Comparison of ENCODE assay signal across 10 cellular contexts in the genomic region with DNA sequence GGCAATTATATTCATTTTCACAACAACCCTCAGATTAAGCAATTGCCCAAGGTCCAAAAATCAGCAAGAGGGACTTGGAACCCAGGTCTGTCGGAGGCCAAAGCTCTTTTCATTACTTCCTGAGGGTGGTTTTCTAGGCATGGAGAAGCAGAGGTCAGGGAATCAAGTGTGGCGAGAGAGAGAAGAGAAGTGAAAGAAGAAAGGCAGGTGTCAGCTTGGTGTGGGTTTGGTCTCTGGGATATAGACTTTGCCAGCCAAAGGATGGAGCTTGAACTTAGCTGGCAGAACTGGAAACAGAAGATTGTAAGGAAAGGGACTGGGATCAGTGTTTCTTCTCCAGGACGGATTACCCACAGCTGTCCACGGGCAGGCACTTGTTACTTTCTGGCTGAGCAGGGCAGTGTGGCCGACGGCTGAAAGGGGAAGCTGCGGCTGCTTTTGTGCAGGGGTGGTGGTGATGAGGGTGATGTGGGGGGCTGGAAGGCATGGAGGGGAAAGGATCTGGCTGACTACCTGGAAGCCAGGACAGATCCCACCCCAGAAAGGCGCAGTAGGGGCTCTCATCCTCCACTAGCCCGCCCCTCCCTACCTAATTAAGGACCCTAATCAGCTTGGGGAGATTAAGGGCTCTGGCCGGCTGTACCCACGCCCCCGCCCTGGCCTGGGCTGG. TPM values are rescaled to one million over a fixed set of nuclear protein-coding genes. Genes with fewer than 3 reads are reported as not detected.
DNase-seq lines count a peak whose midpoint lies in the region; ATAC-seq and TF ChIP-seq lines count a peak whose summit lies in the region.
"Had no signal": no experiment of that assay in that cellular context is flagged by ENCODE, and none has a peak within 500 bp of the region (broad histone marks: within the 10 kb centered on the region; RNA-seq: fewer than 3 reads in every experiment).

A gene (plus strand): TSS at position 640 of the 670 bp plus-strand sequence. CDS start 433 bp downstream, outside the sequence.

- intact Hi-C loops in A673 (cut with micrococcal nuclease; ENCODE audit: unreplicated experiment) (no loop called here), ascending aorta (cut with DNase I) (no loop called here), mucosa of descending colon (cut with DNase I, micrococcal nuclease) (no loop called here)

- peak within 1 kb of the TSS; percentile 6 for H3K4me3 Mint-ChIP-seq in GM23338

- peak within 1 kb of the TSS; percentile 81 for H3K4me2 ChIP-seq in GM23338

- no peaks in the 10 kb centered on the region for H3K79me2 ChIP-seq in GM23338 (replicated peaks; ENCODE audit: insufficient read depth)

- H3K4me1 Mint-ChIP-seq in GM23338: peaks cover 10% of the 10 kb centered on the region

- DNase-seq in A673 (ENCODE audit: low spot score) (no peak), GM23338 (ENCODE audit: low spot score) (peak; percentile 15), ascending aorta (ENCODE audit: low spot score in 2 of 2) (no peak), mucosa of descending colon (no peak), cerebellum (ENCODE audit: low spot score) (no peak), GM19238 (ENCODE audit: insufficient read length, low spot score) (no peak)
- DNase-seq in activated naive CD4-positive, alpha-beta T cell treated with anti-CD3 and anti-CD28 coated beads, Interleukin-2, amount 50 U/mL, for 16 hours: no peak
- DNase-seq: NCI-H1694 had no signal

- H3K36me3 ChIP-seq in A673 (ENCODE audit: insufficient read depth, low read length, poor library complexity, severe bottlenecking) (no peaks in the 10 kb centered on the region), GM23338 (ENCODE audit: insufficient read depth) (no peaks in the 10 kb centered on the region), ascending aorta (no peaks in the 10 kb centered on the region), mucosa of descending colon (ENCODE audit: low read depth) (no peaks in the 10 kb centered on the region)

- H3K27ac Mint-ChIP-seq in GM23338: no peak within 1 kb of the TSS

- TF ChIP-seq CTCF in A673 (conservative IDR thresholded peaks at IDR 0.05; ENCODE audit: low read depth, low read length): no peak
- no peak for TF ChIP-seq CTCF in GM23338 (conservative IDR thresholded peaks at IDR 0.05; ENCODE audit: low read depth in 2 of 2)
- TF ChIP-seq CTCF in ascending aorta (IDR thresholded peaks at IDR 0.05): no peak
- TF ChIP-seq CTCF in mucosa of descending colon (IDR thresholded peaks at IDR 0.05): no peak

- H4K20me1 ChIP-seq in GM23338 (replicated peaks; ENCODE audit: insufficient read depth): no peaks in the 10 kb centered on the region; the same call in 1 of the 2 replicates

- peaks cover 58% of the 10 kb centered on the region for H3K27me3 ChIP-seq in A673 (replicated peaks; ENCODE audit: insufficient read depth, low read depth, low read length, poor library complexity)
- peaks cover 71% of the 10 kb centered on the region for H3K27me3 ChIP-seq in GM23338 (ENCODE audit: insufficient read depth)
- peaks cover 14% of the 10 kb centered on the region for H3K27me3 ChIP-seq in ascending aorta

- ATAC-seq in GM23338 (no peak; the same call in 2 of the 3 replicates), mucosa of descending colon (peak; percentile 48), SK-N-SH treated with all-trans-retinoic acid at 6 μM for 48 hours (no peak)

- H3K9me2 ChIP-seq in GM23338 (ENCODE audit: insufficient read depth): no peaks in the 10 kb centered on the region

- POLR2A ChIA-PET in A673 (lab: Charles Lee; ENCODE audit: low non-redundant PET): no interaction called here

- H3K9me3 Mint-ChIP-seq in GM23338: peaks cover 3% of the 10 kb centered on the region; the same call in 1 of the 3 replicates

- H2AFZ ChIP-seq in GM23338: peak within 1 kb of the TSS; percentile 96

- H3K9me3 ChIP-seq in A673 (ENCODE audit: low read depth, low read length, poor library complexity, severe bottlenecking) (no peaks in the 10 kb centered on the region), ascending aorta (no peaks in the 10 kb centered on the region), mucosa of descending colon (no peaks in the 10 kb centered on the region)

- H3K27me3 Mint-ChIP-seq in GM23338 (ENCODE audit: insufficient read depth, low read depth, poor library complexity): peaks cover 33% of the 10 kb centered on the region

- no TSS peak for BruUV-seq in A673 (replicated peaks; lab: Mats Ljungman, UMichigan)

- H3K4me1 ChIP-seq in A673 (ENCODE audit: insufficient read depth, low read length, poor library complexity, severe bottlenecking) (no peaks in the 10 kb centered on the region), GM23338 (ENCODE audit: insufficient read depth) (peaks cover 7% of the 10 kb centered on the region; the same call in 1 of the 2 replicates), ascending aorta (peaks cover 8 to 12% of the 10 kb centered on the region in 2 donors), mucosa of descending colon (ENCODE audit: low read depth) (peaks cover 7% of the 10 kb centered on the region)

- no peaks in the 10 kb centered on the region; the same call in 2 of the 3 replicates for H3K36me3 Mint-ChIP-seq in GM23338 (ENCODE audit: low read depth)

- H3K27ac ChIP-seq in A673 (ENCODE audit: low read depth, low read length, poor library complexity, severe bottlenecking) (no peak within 1 kb of the TSS), GM23338 (ENCODE audit: low read depth) (no peak within 1 kb of the TSS), ascending aorta (no peak within 1 kb of the TSS)

- H3F3A ChIP-seq in GM23338 (replicated peaks; ENCODE audit: low read depth): 0 out of 2 replicates have a peak, but pooled peaks cover 3% of the 10 kb centered on the region

- peak within 1 kb of the TSS; percentile 26 for H3K4me3 ChIP-seq in A673 (ENCODE audit: low read depth, low read length, poor library complexity, severe bottlenecking)
- H3K4me3 ChIP-seq in GM23338: peak within 1 kb of the TSS; percentile 57
- peak within 1 kb of the TSS; percentile 7 to 54 for H3K4me3 ChIP-seq in ascending aorta
- H3K4me3 ChIP-seq in mucosa of descending colon: no peak within 1 kb of the TSS

- CTCF ChIA-PET in A673 (lab: Charles Lee): interaction anchor here (0.8 to 1.3 kb wide), 3 partner anchors 12 to 40 kb away, joined by 3 to 6 read pairs (median 6); no protein-coding TSS in a partner anchor

TF ChIP-seq in GM23338, 12 proteins besides CTCF, POLR2A, EP300 and RAD21 (continues in another document):
- peak; percentile 64 for TF ChIP-seq EZH2 (IDR thresholded peaks at IDR 0.05; ENCODE audit: low read depth, unreplicated experiment)
- TF ChIP-seq, protein P1, sequence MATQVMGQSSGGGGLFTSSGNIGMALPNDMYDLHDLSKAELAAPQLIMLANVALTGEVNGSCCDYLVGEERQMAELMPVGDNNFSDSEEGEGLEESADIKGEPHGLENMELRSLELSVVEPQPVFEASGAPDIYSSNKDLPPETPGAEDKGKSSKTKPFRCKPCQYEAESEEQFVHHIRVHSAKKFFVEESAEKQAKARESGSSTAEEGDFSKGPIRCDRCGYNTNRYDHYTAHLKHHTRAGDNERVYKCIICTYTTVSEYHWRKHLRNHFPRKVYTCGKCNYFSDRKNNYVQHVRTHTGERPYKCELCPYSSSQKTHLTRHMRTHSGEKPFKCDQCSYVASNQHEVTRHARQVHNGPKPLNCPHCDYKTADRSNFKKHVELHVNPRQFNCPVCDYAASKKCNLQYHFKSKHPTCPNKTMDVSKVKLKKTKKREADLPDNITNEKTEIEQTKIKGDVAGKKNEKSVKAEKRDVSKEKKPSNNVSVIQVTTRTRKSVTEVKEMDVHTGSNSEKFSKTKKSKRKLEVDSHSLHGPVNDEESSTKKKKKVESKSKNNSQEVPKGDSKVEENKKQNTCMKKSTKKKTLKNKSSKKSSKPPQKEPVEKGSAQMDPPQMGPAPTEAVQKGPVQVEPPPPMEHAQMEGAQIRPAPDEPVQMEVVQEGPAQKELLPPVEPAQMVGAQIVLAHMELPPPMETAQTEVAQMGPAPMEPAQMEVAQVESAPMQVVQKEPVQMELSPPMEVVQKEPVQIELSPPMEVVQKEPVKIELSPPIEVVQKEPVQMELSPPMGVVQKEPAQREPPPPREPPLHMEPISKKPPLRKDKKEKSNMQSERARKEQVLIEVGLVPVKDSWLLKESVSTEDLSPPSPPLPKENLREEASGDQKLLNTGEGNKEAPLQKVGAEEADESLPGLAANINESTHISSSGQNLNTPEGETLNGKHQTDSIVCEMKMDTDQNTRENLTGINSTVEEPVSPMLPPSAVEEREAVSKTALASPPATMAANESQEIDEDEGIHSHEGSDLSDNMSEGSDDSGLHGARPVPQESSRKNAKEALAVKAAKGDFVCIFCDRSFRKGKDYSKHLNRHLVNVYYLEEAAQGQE (IDR thresholded peaks at IDR 0.05; ENCODE audit: unreplicated experiment): no peak

TF ChIP-seq in SK-N-SH treated with all-trans-retinoic acid at 6 μM for 48 hours, 23 proteins besides CTCF, POLR2A, EP300 and RAD21 (continues in another document):
- TF ChIP-seq, protein P2, sequence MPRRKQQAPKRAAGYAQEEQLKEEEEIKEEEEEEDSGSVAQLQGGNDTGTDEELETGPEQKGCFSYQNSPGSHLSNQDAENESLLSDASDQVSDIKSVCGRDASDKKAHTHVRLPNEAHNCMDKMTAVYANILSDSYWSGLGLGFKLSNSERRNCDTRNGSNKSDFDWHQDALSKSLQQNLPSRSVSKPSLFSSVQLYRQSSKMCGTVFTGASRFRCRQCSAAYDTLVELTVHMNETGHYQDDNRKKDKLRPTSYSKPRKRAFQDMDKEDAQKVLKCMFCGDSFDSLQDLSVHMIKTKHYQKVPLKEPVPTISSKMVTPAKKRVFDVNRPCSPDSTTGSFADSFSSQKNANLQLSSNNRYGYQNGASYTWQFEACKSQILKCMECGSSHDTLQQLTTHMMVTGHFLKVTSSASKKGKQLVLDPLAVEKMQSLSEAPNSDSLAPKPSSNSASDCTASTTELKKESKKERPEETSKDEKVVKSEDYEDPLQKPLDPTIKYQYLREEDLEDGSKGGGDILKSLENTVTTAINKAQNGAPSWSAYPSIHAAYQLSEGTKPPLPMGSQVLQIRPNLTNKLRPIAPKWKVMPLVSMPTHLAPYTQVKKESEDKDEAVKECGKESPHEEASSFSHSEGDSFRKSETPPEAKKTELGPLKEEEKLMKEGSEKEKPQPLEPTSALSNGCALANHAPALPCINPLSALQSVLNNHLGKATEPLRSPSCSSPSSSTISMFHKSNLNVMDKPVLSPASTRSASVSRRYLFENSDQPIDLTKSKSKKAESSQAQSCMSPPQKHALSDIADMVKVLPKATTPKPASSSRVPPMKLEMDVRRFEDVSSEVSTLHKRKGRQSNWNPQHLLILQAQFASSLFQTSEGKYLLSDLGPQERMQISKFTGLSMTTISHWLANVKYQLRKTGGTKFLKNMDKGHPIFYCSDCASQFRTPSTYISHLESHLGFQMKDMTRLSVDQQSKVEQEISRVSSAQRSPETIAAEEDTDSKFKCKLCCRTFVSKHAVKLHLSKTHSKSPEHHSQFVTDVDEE (CRISPR knock-in tag; IDR thresholded peaks at IDR 0.05): no peak
- TF ChIP-seq GLIS3 (CRISPR knock-in tag; IDR thresholded peaks at IDR 0.05) (no peak), ZFP3 (CRISPR knock-in tag; IDR thresholded peaks at IDR 0.05) (no peak), ARNTL (CRISPR knock-in tag; IDR thresholded peaks at IDR 0.05; ENCODE audit: borderline replicate concordance, low read depth) (no peak)

RNA-seq across cellular contexts. Expression of the gene that starts here (rescaled TPM):
- not detected in 2 replicates for total RNA-seq in A673 (2021)
- total RNA-seq in GM23338 (2014; rRNA removed; shearing (Covaris generic)): 0.07 TPM in 1 of 2 replicates, not detected in the other
- polyA plus RNA-seq in GM23338 (2016; fragmentation: Nextera tagmentation; extraction: Ambion mirVana): 0.08 and 0.96 TPM in 2 replicates
- not detected for total RNA-seq in ascending aorta
- under 1 TPM in 1 of 3 donors, not detected in 2; 0.26 TPM for total RNA-seq in mucosa of descending colon
- not detected for total RNA-seq in cerebellum
- total RNA-seq: H4 had no signal

Comparison
In these comparisons a context has a peak if more than half of its experiments do, and no peak if none do; other contexts are left out.
1. Peak in DNase-seq, H3K4me3 ChIP-seq and H3K4me2 ChIP-seq in GM23338; RNA of the gene not detected or under 1 TPM.
2. Peak in ATAC-seq in mucosa of descending colon; RNA of the gene not detected or under 1 TPM.